ENCODE assay signal across 12 cellular contexts in genomic region chr2:36059684-36060083, GRCh38.
A peak's percentile ranks its signal among the peaks of the same experiment; 100 is the strongest.
DNase-seq lines count a peak whose midpoint lies in the region; ATAC-seq and TF ChIP-seq lines count a peak whose summit lies in the region.
"Had no signal": no experiment of that assay in that cellular context is flagged by ENCODE, and none has a peak within 500 bp of the region (broad histone marks: within the 10 kb centered on the region; RNA-seq: fewer than 3 reads in every experiment).

No MANE protein-coding gene starts in this region.

- peak; percentile 100 for ATAC-seq in GM21360 (IDR thresholded peaks at IDR 0.05; ENCODE audit: unreplicated experiment)
- ATAC-seq in HG03108 (IDR thresholded peaks at IDR 0.05; ENCODE audit: unreplicated experiment), result peak; percentile 100

- POLR2A ChIA-PET in GM10248 (lab: Yijun Ruan, JAX), result no interaction called here

- CTCF ChIA-PET in GM10248 (lab: Yijun Ruan, JAX), result interaction anchor here (1.1 to 2.5 kb wide), 4 partner anchors 8 to 605 kb away, joined by 3 to 7 read pairs (median 4); no protein-coding TSS in a partner anchor

- peak; percentile 11 for DNase-seq in GM10248 (ENCODE audit: extremely low spot score)
- peak; percentile 53 for DNase-seq in SIG-M5 treated with dmso at 0.1 percent for 504 hours (lab: John Stamatoyannopoulos, UW; ENCODE audit: unreplicated experiment)
- no peak for DNase-seq in DMS53 (lab: John Stamatoyannopoulos, UW)
- no peak for DNase-seq in head of caudate nucleus
- DNase-seq in activated CD4-positive, alpha-beta T cell treated with anti-CD3 and anti-CD28 coated beads for 4 hours, result no peak
- DNase-seq in NCI-H526 (lab: John Stamatoyannopoulos, UW), result no peak
- DNase-seq: activated CD8-positive, alpha-beta memory T cell treated with anti-CD3 and anti-CD28 coated beads, Interleukin-2, amount 50 U/mL, for 4 hours; cortex of kidney; NCI-H774; right cardiac atrium had no signal

- intact Hi-C loops in head of caudate nucleus (cut with DNase I), result no loop called here

- TF ChIP-seq CTCF in GM10248 (IDR thresholded peaks at IDR 0.05; ENCODE audit: control extremely low read depth, extremely low read depth, low read depth, missing control alignments), result no peak

Comparison
In these comparisons a context has a peak if more than half of its experiments do, and no peak if none do; other contexts are left out.
1. DNase-seq: peak in GM10248 (single experiment) and SIG-M5 treated with dmso at 0.1 percent for 504 hours (single experiment); none in DMS53 (single experiment), head of caudate nucleus (0 of 42), activated CD4-positive, alpha-beta T cell treated with anti-CD3 and anti-CD28 coated beads for 4 hours (0 of 2) and NCI-H526 (0 of 2).